11 cellular contexts compared by ENCODE assay signal in the genomic region with DNA sequence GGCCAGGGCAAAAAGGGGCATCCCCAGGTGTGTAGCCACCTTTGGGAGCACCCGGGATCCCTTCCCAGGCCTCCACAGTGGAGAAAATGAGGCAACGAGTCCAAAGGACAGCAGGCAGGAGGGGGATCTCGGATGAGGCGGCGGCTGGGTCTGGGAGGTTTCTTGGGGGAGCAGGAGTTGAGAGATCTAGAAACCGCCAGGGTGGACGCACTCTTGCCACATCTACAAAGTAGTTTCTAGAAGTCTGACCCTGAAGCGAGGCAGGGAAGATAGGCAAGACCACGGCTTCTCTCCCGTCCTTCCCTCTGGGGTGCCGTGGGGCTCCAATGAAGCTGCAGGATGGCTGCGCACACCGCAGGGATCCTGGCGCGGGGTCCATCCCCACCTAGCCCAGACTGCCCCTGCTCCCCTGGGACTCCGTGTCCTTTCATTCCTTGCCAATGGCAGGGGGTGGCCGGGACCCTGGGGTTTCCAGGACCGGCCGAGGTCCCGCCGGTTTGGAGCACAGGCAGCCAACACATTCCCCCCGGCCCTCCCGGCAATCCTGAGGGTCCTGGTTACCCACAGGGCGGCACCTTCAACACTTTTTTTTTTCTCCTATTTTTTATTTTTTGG. TPM values are rescaled to one million over a fixed set of nuclear protein-coding genes. Genes with fewer than 3 reads are reported as not detected.
DNase-seq lines count a peak whose midpoint lies in the region; ATAC-seq and TF ChIP-seq lines count a peak whose summit lies in the region.
"Had no signal": no experiment of that assay in that cellular context is flagged by ENCODE, and none has a peak within 500 bp of the region (broad histone marks: within the 10 kb centered on the region; RNA-seq: fewer than 3 reads in every experiment).

No MANE protein-coding gene starts in this region.

- POLR2A ChIA-PET in CD4-positive, alpha-beta T cell (lab: Charles Lee), result interaction anchor here (0.9 to 3.7 kb wide), 5 partner anchors 17 to 100 kb away, joined by 3 to 68 read pairs (median 11); partner anchors contain the start of gene ZBTB7A

- H3K9ac ChIP-seq in H9 (ENCODE audit: extremely low read depth, insufficient read length, low read length), result no peak overlapping the region

- no CpG with 5 or more reads among the region's 24 CpGs for WGBS in H9 (ENCODE audit: extremely low coverage, insufficient read length, low lambda C conversion rate)

- H2AK5ac ChIP-seq in H9 (ENCODE audit: insufficient read length, low read length), result no peak overlapping the region

- no peak overlapping the region for H4K5ac ChIP-seq in H9 (ENCODE audit: insufficient read length, low read depth, low read length)

- H2BK120ac ChIP-seq in H9 (ENCODE audit: low read depth, low read length, poor library complexity, severe bottlenecking), result no peak overlapping the region

- H2BK12ac ChIP-seq in H9 (ENCODE audit: insufficient read length, low read depth, low read length), result no peak overlapping the region

- peak overlapping the region; percentile 95 for H3K27ac Mint-ChIP-seq in CD4-positive, alpha-beta T cell
- H3K27ac Mint-ChIP-seq in H9, result peak overlapping the region in 2 of 3 experiments; percentile 57 to 91; a peak in 2 of 7 replicates
- H3K27ac Mint-ChIP-seq in activated naive CD8-positive, alpha-beta T cell, result no peak overlapping the region

- peak overlapping the region; percentile 51 for H3K27ac ChIP-seq in CD4-positive, alpha-beta T cell (ENCODE audit: low read depth, low read length)
- H3K27ac ChIP-seq in H9 (ENCODE audit: insufficient read length, low read depth, low read length), result no peak overlapping the region
- peak overlapping the region; percentile 20 for H3K27ac ChIP-seq in neutrophil
- H3K27ac ChIP-seq: breast epithelium had no signal

- no peak overlapping the region for H2BK5ac ChIP-seq in H9 (ENCODE audit: insufficient read length, low read length)

- no peak for ATAC-seq in CD4-positive, alpha-beta T cell (ENCODE audit: poor library complexity)
- ATAC-seq: gastroesophageal sphincter had no signal

- no peak overlapping the region for H3K4me2 ChIP-seq in H9 (ENCODE audit: insufficient read depth, insufficient read length, low read length)

- no peaks in the 10 kb centered on the region for H3K79me1 ChIP-seq in H9 (ENCODE audit: insufficient read depth, low read depth, low read length, poor library complexity, severe bottlenecking)

- no peak for DNase-seq in CD4-positive, alpha-beta T cell
- DNase-seq in H9, result no peak
- no peak for DNase-seq in NCI-H524 (lab: John Stamatoyannopoulos, UW)
- no peak for DNase-seq in KBM-7
- no peak for DNase-seq in NCI-H345 (lab: John Stamatoyannopoulos, UW)
- DNase-seq: BE2C, NCI-H2081 had no signal

- intact Hi-C loops in CD4-positive, alpha-beta T cell (cut with DNase I, micrococcal nuclease), result loop anchor here (2.0 to 5.0 kb wide), 2 partner anchors 17 to 34 kb away; partner anchors contain the start of gene MAP2K2 (in 1 of the 2)

- no peaks in the 10 kb centered on the region for H3K36me3 Mint-ChIP-seq in CD4-positive, alpha-beta T cell (ENCODE audit: low read depth)
- H3K36me3 Mint-ChIP-seq in H9 (ENCODE audit: insufficient read depth in 1 of 3, low read depth in 3 of 3), result peaks cover 3 to 17% (median 14%) of the 10 kb centered on the region in 3 experiments; a peak in 6 of 7 replicates
- no peaks in the 10 kb centered on the region for H3K36me3 Mint-ChIP-seq in activated naive CD8-positive, alpha-beta T cell

- H3K79me2 ChIP-seq in H9 (ENCODE audit: insufficient read depth, low read length), result no peaks in the 10 kb centered on the region

- H3K4me3 Mint-ChIP-seq in CD4-positive, alpha-beta T cell, result peak overlapping the region; percentile 76
- H3K4me3 Mint-ChIP-seq in H9, result no peak overlapping the region
- peak overlapping the region; percentile 51 for H3K4me3 Mint-ChIP-seq in activated naive CD8-positive, alpha-beta T cell

- H3K9me3 Mint-ChIP-seq in CD4-positive, alpha-beta T cell, result no peaks in the 10 kb centered on the region
- H3K9me3 Mint-ChIP-seq in H9, result no peaks in the 10 kb centered on the region; a peak in 1 of 5 replicates
- H3K9me3 Mint-ChIP-seq in activated naive CD8-positive, alpha-beta T cell (ENCODE audit: low read depth), result no peaks in the 10 kb centered on the region

- H2BK15ac ChIP-seq in H9 (ENCODE audit: low read depth, low read length), result no peak overlapping the region

- no peaks in the 10 kb centered on the region for H3K27me3 Mint-ChIP-seq in CD4-positive, alpha-beta T cell
- H3K27me3 Mint-ChIP-seq in H9 (ENCODE audit: low read depth), result no peaks in the 10 kb centered on the region
- no peaks in the 10 kb centered on the region for H3K27me3 Mint-ChIP-seq in activated naive CD8-positive, alpha-beta T cell

- H3K14ac ChIP-seq in H9 (ENCODE audit: insufficient read depth, low read length), result no peak overlapping the region

- no peaks in the 10 kb centered on the region for H3K23me2 ChIP-seq in H9 (ENCODE audit: insufficient read length, low read depth, low read length, poor library complexity, severe bottlenecking)

- no peaks in the 10 kb centered on the region for H3K27me3 ChIP-seq in CD4-positive, alpha-beta T cell (ENCODE audit: control insufficient read depth, insufficient read depth, low read length)
- no peaks in the 10 kb centered on the region for H3K27me3 ChIP-seq in H9 (ENCODE audit: insufficient read depth, low read length)
- no peaks in the 10 kb centered on the region for H3K27me3 ChIP-seq in neutrophil
- H3K27me3 ChIP-seq: BE2C, breast epithelium, gastroesophageal sphincter had no signal

- peaks cover 45% of the 10 kb centered on the region for H3K4me1 Mint-ChIP-seq in CD4-positive, alpha-beta T cell (ENCODE audit: low read depth)
- H3K4me1 Mint-ChIP-seq in H9, result peaks cover 0 to 7% of the 10 kb centered on the region in 2 experiments; a peak in 1 of 4 replicates
- peaks cover 52% of the 10 kb centered on the region for H3K4me1 Mint-ChIP-seq in activated naive CD8-positive, alpha-beta T cell (ENCODE audit: low read depth)

- no peak overlapping the region for H3K56ac ChIP-seq in H9 (ENCODE audit: insufficient read length, low read depth, low read length)

- H4K91ac ChIP-seq in H9 (ENCODE audit: insufficient read length, low read depth, low read length), result no peak overlapping the region

- CTCF ChIA-PET in CD4-positive, alpha-beta T cell (lab: Charles Lee), result interaction anchor here (1.3 kb wide), 1 partner anchor 52 kb away, joined by 4 read pairs; no protein-coding TSS in a partner anchor

- peaks cover 35% of the 10 kb centered on the region for H3K36me3 ChIP-seq in neutrophil
- H3K36me3 ChIP-seq: breast epithelium had no signal

- in situ Hi-C loops in KBM-7 (cut with MboI; ENCODE audit: low pct_unique_long_range_greater_than_20kb, low sequenced_read_pairs), result no loop called here

- TF ChIP-seq CTCF in CD4-positive, alpha-beta T cell (IDR thresholded peaks at IDR 0.05), result no peak
- TF ChIP-seq CTCF in H9 (conservative IDR thresholded peaks at IDR 0.05) (no peak), neutrophil (IDR thresholded peaks at IDR 0.05) (no peak)

- no peaks in the 10 kb centered on the region for H4K20me1 ChIP-seq in H9 (ENCODE audit: control insufficient read depth, insufficient read depth, insufficient read length)

- no peak overlapping the region for H3T11ph ChIP-seq in H9 (ENCODE audit: low read length)

- H2BK20ac ChIP-seq in H9 (ENCODE audit: low read depth, low read length, poor library complexity, severe bottlenecking), result no peak overlapping the region

- H3K4me1 ChIP-seq in H9 (ENCODE audit: insufficient read depth, low read length) (no peaks in the 10 kb centered on the region), neutrophil (ENCODE audit: control insufficient read depth in 1 of 2, insufficient read depth in 1 of 2, low read depth in 1 of 2, low read length in 1 of 2) (peaks cover 31 to 41% of the 10 kb centered on the region in 2 experiments)
- H3K4me1 ChIP-seq: breast epithelium had no signal

- no peak overlapping the region for H2AFZ ChIP-seq in H9 (ENCODE audit: low read length)

- H3K23ac ChIP-seq in H9 (ENCODE audit: insufficient read length, low read depth, low read length), result no peak overlapping the region

- no peaks in the 10 kb centered on the region for H3K9me3 ChIP-seq in CD4-positive, alpha-beta T cell (ENCODE audit: control insufficient read depth, low read length)
- H3K9me3 ChIP-seq in H9 (ENCODE audit: control insufficient read depth, low read depth, low read length) (no peaks in the 10 kb centered on the region), neutrophil (no peaks in the 10 kb centered on the region)
- H3K9me3 ChIP-seq: BE2C, breast epithelium, gastroesophageal sphincter had no signal

- no peak overlapping the region for H3K4me3 ChIP-seq in neutrophil (ENCODE audit: low read depth in 1 of 2, low read length in 1 of 2)
- H3K4me3 ChIP-seq: breast epithelium had no signal

- no peak overlapping the region for H4K8ac ChIP-seq in H9 (replicated peaks; ENCODE audit: insufficient read length, low read depth, low read length)

- no peak overlapping the region for H3K4ac ChIP-seq in H9 (ENCODE audit: low read depth, low read length)

- no peak overlapping the region for H3K18ac ChIP-seq in H9 (ENCODE audit: insufficient read length, low read depth, low read length)

RNA-seq across cellular contexts. Expression of gene ZBTB7A, which starts 21.5 kb away (rescaled TPM):
- 10 to 100 TPM; 44.2 to 47.2 TPM for total RNA-seq in CD4-positive, alpha-beta T cell
- total RNA-seq in H9 (2021), result 22.8 and 24.9 TPM in 2 replicates

RNA-seq across cellular contexts. Expression of gene MAP2K2, which starts 35.8 kb away (rescaled TPM):
- total RNA-seq in CD4-positive, alpha-beta T cell, result 10 to 100 TPM; 72.7 to 77.6 TPM
- total RNA-seq in H9 (2021), result 167 and 169 TPM in 2 replicates

Comparison
In these comparisons a context has a peak if more than half of its experiments do, and no peak if none do; other contexts are left out.
1. H3K4me3 Mint-ChIP-seq: peak in CD4-positive, alpha-beta T cell (single experiment) and activated naive CD8-positive, alpha-beta T cell (single experiment); none in H9 (0 of 2).